Comparison of ENCODE assay signal across 22 cellular contexts in genomic region chr9:116733010-116733641, GRCh38.
"Had no signal": no experiment of that assay in that cellular context is flagged by ENCODE, and none has a peak within 500 bp of the region (broad histone marks: within the 10 kb centered on the region; RNA-seq: fewer than 3 reads in every experiment).

No MANE protein-coding gene starts in this region.

- H3K4me3 Mint-ChIP-seq: naive B cell; nephron; stimulated activated effector memory CD8-positive, alpha-beta T cell treated with anti-CD3 and anti-CD28 coated beads, Interleukin-12 subunit alpha, Interleukin-12 subunit beta, amount 100 ng/mL, for 72 hours had no signal

- FAIRE-seq: endometrium, frontal cortex, pancreas had no signal

- H3K9me3 Mint-ChIP-seq: nephron had no signal

- H3K27ac Mint-ChIP-seq: nephron; progenitor cell of endocrine pancreas; stimulated activated effector memory CD8-positive, alpha-beta T cell treated with anti-CD3 and anti-CD28 coated beads, Interleukin-12 subunit alpha, Interleukin-12 subunit beta, amount 100 ng/mL, for 72 hours had no signal

- DNase-seq: dorsolateral prefrontal cortex; effector CD8-positive, alpha-beta T cell; heart left ventricle; hippocampal formation; left colon; left ventricle myocardium superior; mesendoderm; naive B cell; occipital lobe; right cardiac atrium; stimulated activated CD4-positive, alpha-beta T cell treated with anti-CD3 and anti-CD28 coated beads, Interleukin-4, amount 100 ng/mL, for 1 hour; stimulated activated CD8-positive, alpha-beta memory T cell treated with anti-CD3 and anti-CD28 coated beads, Interleukin-4, amount 100 ng/mL, for 48 hours; stimulated activated naive CD8-positive, alpha-beta T cell treated with anti-CD3 and anti-CD28 coated beads, Interleukin-15, Interleukin-2, amounts not matched to agents 100 U/mL and 50 U/mL, for 24 hours; tibial artery; uterus had no signal

- H3K36me3 Mint-ChIP-seq: naive B cell; stimulated activated effector memory CD8-positive, alpha-beta T cell treated with anti-CD3 and anti-CD28 coated beads, Interleukin-12 subunit alpha, Interleukin-12 subunit beta, amount 100 ng/mL, for 72 hours had no signal

- ATAC-seq: esophagus mucosa; heart left ventricle; left colon; left ventricle myocardium superior; pancreas; stimulated activated effector memory CD8-positive, alpha-beta T cell treated with anti-CD3 and anti-CD28 coated beads, Interleukin-12 subunit alpha, Interleukin-12 subunit beta, amount 100 ng/mL, for 72 hours; stimulated activated naive CD8-positive, alpha-beta T cell treated with anti-CD3 and anti-CD28 coated beads, Interleukin-15, Interleukin-2, amounts not matched to agents 100 U/mL and 50 U/mL, for 24 hours had no signal
